40 cellular contexts compared by ENCODE assay signal in genomic region chr9:117296453-117296852, GRCh38.
"Had no signal": no experiment of that assay in that cellular context is flagged by ENCODE, and none has a peak within 500 bp of the region (broad histone marks: within the 10 kb centered on the region; RNA-seq: fewer than 3 reads in every experiment).

No MANE protein-coding gene starts in this region.

- H3K27ac Mint-ChIP-seq: activated CD4-positive, alpha-beta memory T cell treated with anti-CD3 and anti-CD28 coated beads, Interleukin-2, amount 10 ng/mL, durations not matched to agents 7 days and 5 days; activated CD4-positive, alpha-beta T cell treated with anti-CD3 and anti-CD28 coated beads for 36 hours; activated CD4-positive, alpha-beta T cell treated with anti-CD3 and anti-CD28 coated beads, Interleukin-2, amount 10 ng/mL, durations not matched to agents 7 days and 5 days; activated CD8-positive, alpha-beta memory T cell treated with anti-CD3 and anti-CD28 coated beads, Interleukin-2, amount 10 ng/mL, durations not matched to agents 7 days and 5 days; activated CD8-positive, alpha-beta T cell treated with anti-CD3 and anti-CD28 coated beads, Interleukin-2, amount 10 ng/mL, durations not matched to agents 7 days and 5 days; activated naive CD4-positive, alpha-beta T cell treated with anti-CD3 and anti-CD28 coated beads, Interleukin-2, amount 10 ng/mL, durations not matched to agents 7 days and 5 days; activated naive CD4-positive, alpha-beta T cell treated with anti-CD3 and anti-CD28 coated beads, Interleukin-2, amount 50 U/mL, for 24 hours; activated naive CD8-positive, alpha-beta T cell; activated naive CD8-positive, alpha-beta T cell treated with anti-CD3 and anti-CD28 coated beads, Interleukin-2, amount 10 ng/mL, durations not matched to agents 7 days and 5 days; activated naive CD8-positive, alpha-beta T cell treated with anti-CD3 and anti-CD28 coated beads, Interleukin-2, amount 50 U/mL, for 24 hours; activated T-cell treated with anti-CD3 and anti-CD28 coated beads, Interleukin-2, amount 50 U/mL, for 24 hours; activated T-helper 2 cell treated with anti-CD3 and anti-CD28 coated beads, Interferon-gamma antibody, Interleukin-2, Interleukin-4, amounts not matched to agents 10 μg/mL and 5 μg/mL and 100 μg/mL, durations not matched to agents 14 hours and 24 hours and 36 hours; brain; T-helper 1 cell treated with Interleukin-12 subunit alpha and Interleukin-12 subunit beta and Interleukin-4 antibody, amounts not matched to agents 30 μg/mL and 1 μg/mL, for 36 hours; T-helper 2 cell treated with Interferon-gamma antibody and Interleukin-4, amounts not matched to agents 5 μg/mL and 100 μg/mL, for 36 hours; WTC11 had no signal

- ATAC-seq: activated CD4-positive, alpha-beta T cell treated with anti-CD3 and anti-CD28 coated beads for 36 hours; activated CD4-positive, CD25-positive, alpha-beta regulatory T cell treated with anti-CD3 and anti-CD28 coated beads, Interleukin-2, amount 50 U/mL, for 24 hours; activated CD8-positive, alpha-beta memory T cell treated with anti-CD3 and anti-CD28 coated beads, Interleukin-2, amount 10 ng/mL, durations not matched to agents 7 days and 5 days; activated CD8-positive, alpha-beta T cell treated with anti-CD3 and anti-CD28 coated beads, Interleukin-2, amount 10 ng/mL, durations not matched to agents 7 days and 5 days; activated naive CD8-positive, alpha-beta T cell treated with anti-CD3 and anti-CD28 coated beads, Interleukin-2, amount 50 U/mL, for 24 hours; WTC11 had no signal

- H3K27me3 ChIP-seq: ascending aorta, cardiac muscle cell had no signal

- DNase-seq: activated CD4-positive, alpha-beta memory T cell treated with anti-CD3 and anti-CD28 coated beads, Interleukin-2, amount 10 ng/mL, durations not matched to agents 7 days and 5 days; activated CD4-positive, alpha-beta T cell treated with anti-CD3 and anti-CD28 coated beads for 1 hour; activated CD4-positive, alpha-beta T cell treated with anti-CD3 and anti-CD28 coated beads for 36 hours; activated CD4-positive, alpha-beta T cell treated with anti-CD3 and anti-CD28 coated beads for 48 hours; activated CD4-positive, alpha-beta T cell treated with anti-CD3 and anti-CD28 coated beads, Interleukin-2, amount 10 ng/mL, durations not matched to agents 7 days and 5 days; activated CD4-positive, alpha-beta T cell treated with anti-CD3 and anti-CD28 coated beads, Interleukin-2, amount 50 U/mL, for 48 hours; activated CD4-positive, CD25-positive, alpha-beta regulatory T cell; activated CD8-positive, alpha-beta memory T cell treated with anti-CD3 and anti-CD28 coated beads for 24 hours; activated CD8-positive, alpha-beta memory T cell treated with anti-CD3 and anti-CD28 coated beads, Interleukin-2, amount 10 ng/mL, durations not matched to agents 7 days and 5 days; activated CD8-positive, alpha-beta memory T cell treated with anti-CD3 and anti-CD28 coated beads, Interleukin-2, amount 50 U/mL, for 48 hours; activated CD8-positive, alpha-beta T cell treated with anti-CD3 and anti-CD28 coated beads, Interleukin-2, amount 10 ng/mL, durations not matched to agents 7 days and 5 days; activated effector memory CD4-positive, alpha-beta T cell treated with Interleukin-2 at 50 U/mL for 16 hours; activated gamma-delta T cell; activated naive CD4-positive, alpha-beta T cell treated with anti-CD3 and anti-CD28 coated beads, Interleukin-2, amount 10 ng/mL, durations not matched to agents 7 days and 5 days; activated naive CD4-positive, alpha-beta T cell treated with Interleukin-2 at 50 U/mL for 16 hours; activated naive CD8-positive, alpha-beta T cell treated with anti-CD3 and anti-CD28 coated beads, Interleukin-2, amount 10 ng/mL, durations not matched to agents 7 days and 5 days; activated naive CD8-positive, alpha-beta T cell treated with anti-CD3 and anti-CD28 coated beads, Interleukin-2, amount 50 U/mL, for 24 hours; activated T-cell treated with anti-CD3 and anti-CD28 coated beads, Interleukin-2, amount 50 U/mL, for 24 hours; activated T-cell treated with anti-CD3 and anti-CD28 coated beads, Interleukin-2, amount 50 U/mL, for 48 hours; amygdala; anterior cingulate cortex; caudate nucleus; cerebellar nuclear complex; T-helper 1 cell; T-helper 2 cell; T-helper 9 cell had no signal

- H3K4me3 ChIP-seq: ascending aorta, cardiac muscle cell had no signal

- H3K9me3 ChIP-seq: ascending aorta had no signal

- FAIRE-seq: bronchial epithelial cell, TTC549 had no signal

- H3K27ac ChIP-seq: ascending aorta, cardiac muscle cell, VCaP had no signal

- H3K4me3 Mint-ChIP-seq: activated CD4-positive, alpha-beta memory T cell treated with anti-CD3 and anti-CD28 coated beads, Interleukin-2, amount 10 ng/mL, durations not matched to agents 7 days and 5 days; activated CD4-positive, alpha-beta T cell treated with anti-CD3 and anti-CD28 coated beads for 36 hours; activated CD4-positive, alpha-beta T cell treated with anti-CD3 and anti-CD28 coated beads, Interleukin-2, amount 10 ng/mL, durations not matched to agents 7 days and 5 days; activated CD8-positive, alpha-beta memory T cell treated with anti-CD3 and anti-CD28 coated beads, Interleukin-2, amount 10 ng/mL, durations not matched to agents 7 days and 5 days; activated CD8-positive, alpha-beta T cell treated with anti-CD3 and anti-CD28 coated beads, Interleukin-2, amount 10 ng/mL, durations not matched to agents 7 days and 5 days; activated naive CD4-positive, alpha-beta T cell treated with anti-CD3 and anti-CD28 coated beads, Interleukin-2, amount 10 ng/mL, durations not matched to agents 7 days and 5 days; activated naive CD4-positive, alpha-beta T cell treated with anti-CD3 and anti-CD28 coated beads, Interleukin-2, amount 50 U/mL, for 24 hours; activated naive CD8-positive, alpha-beta T cell; activated naive CD8-positive, alpha-beta T cell treated with anti-CD3 and anti-CD28 coated beads, Interleukin-2, amount 10 ng/mL, durations not matched to agents 7 days and 5 days; activated naive CD8-positive, alpha-beta T cell treated with anti-CD3 and anti-CD28 coated beads, Interleukin-2, amount 50 U/mL, for 24 hours; activated T-cell treated with anti-CD3 and anti-CD28 coated beads, Interleukin-2, amount 50 U/mL, for 24 hours; brain; central memory CD8-positive, alpha-beta T cell; T-helper 1 cell treated with Interleukin-12 subunit alpha and Interleukin-12 subunit beta and Interleukin-4 antibody, amounts not matched to agents 30 μg/mL and 1 μg/mL, for 36 hours; T-helper 2 cell treated with Interferon-gamma antibody and Interleukin-4, amounts not matched to agents 5 μg/mL and 100 μg/mL, for 36 hours; WTC11 had no signal

- H3K4me1 Mint-ChIP-seq: activated CD4-positive, alpha-beta memory T cell treated with anti-CD3 and anti-CD28 coated beads, Interleukin-2, amount 10 ng/mL, durations not matched to agents 7 days and 5 days; activated CD4-positive, alpha-beta T cell treated with anti-CD3 and anti-CD28 coated beads for 36 hours; activated CD4-positive, alpha-beta T cell treated with anti-CD3 and anti-CD28 coated beads, Interleukin-2, amount 10 ng/mL, durations not matched to agents 7 days and 5 days; activated CD8-positive, alpha-beta memory T cell treated with anti-CD3 and anti-CD28 coated beads, Interleukin-2, amount 10 ng/mL, durations not matched to agents 7 days and 5 days; activated naive CD4-positive, alpha-beta T cell treated with anti-CD3 and anti-CD28 coated beads, Interleukin-2, amount 10 ng/mL, durations not matched to agents 7 days and 5 days; activated naive CD4-positive, alpha-beta T cell treated with anti-CD3 and anti-CD28 coated beads, Interleukin-2, amount 50 U/mL, for 24 hours; activated naive CD8-positive, alpha-beta T cell treated with anti-CD3 and anti-CD28 coated beads, Interleukin-2, amount 10 ng/mL, durations not matched to agents 7 days and 5 days; activated naive CD8-positive, alpha-beta T cell treated with anti-CD3 and anti-CD28 coated beads, Interleukin-2, amount 50 U/mL, for 24 hours; central memory CD8-positive, alpha-beta T cell had no signal

- H3K36me3 Mint-ChIP-seq: activated CD8-positive, alpha-beta memory T cell treated with anti-CD3 and anti-CD28 coated beads, Interleukin-2, amount 10 ng/mL, durations not matched to agents 7 days and 5 days; activated naive CD4-positive, alpha-beta T cell treated with anti-CD3 and anti-CD28 coated beads, Interleukin-2, amount 10 ng/mL, durations not matched to agents 7 days and 5 days; activated naive CD4-positive, alpha-beta T cell treated with anti-CD3 and anti-CD28 coated beads, Interleukin-2, amount 50 U/mL, for 24 hours; activated naive CD8-positive, alpha-beta T cell; activated naive CD8-positive, alpha-beta T cell treated with anti-CD3 and anti-CD28 coated beads, Interleukin-2, amount 10 ng/mL, durations not matched to agents 7 days and 5 days; brain; WTC11 had no signal

- H3K27me3 Mint-ChIP-seq: activated CD4-positive, alpha-beta memory T cell treated with anti-CD3 and anti-CD28 coated beads, Interleukin-2, amount 10 ng/mL, durations not matched to agents 7 days and 5 days; activated CD4-positive, alpha-beta T cell treated with anti-CD3 and anti-CD28 coated beads for 36 hours; activated CD4-positive, alpha-beta T cell treated with anti-CD3 and anti-CD28 coated beads, Interleukin-2, amount 10 ng/mL, durations not matched to agents 7 days and 5 days; activated CD8-positive, alpha-beta memory T cell treated with anti-CD3 and anti-CD28 coated beads, Interleukin-2, amount 10 ng/mL, durations not matched to agents 7 days and 5 days; activated naive CD4-positive, alpha-beta T cell treated with anti-CD3 and anti-CD28 coated beads, Interleukin-2, amount 10 ng/mL, durations not matched to agents 7 days and 5 days; activated naive CD8-positive, alpha-beta T cell treated with anti-CD3 and anti-CD28 coated beads, Interleukin-2, amount 10 ng/mL, durations not matched to agents 7 days and 5 days; activated naive CD8-positive, alpha-beta T cell treated with anti-CD3 and anti-CD28 coated beads, Interleukin-2, amount 50 U/mL, for 24 hours; activated T-cell treated with anti-CD3 and anti-CD28 coated beads, Interleukin-2, amount 50 U/mL, for 24 hours; central memory CD8-positive, alpha-beta T cell had no signal

- H3K36me3 ChIP-seq: ascending aorta, cardiac muscle cell had no signal

- H3K9me3 Mint-ChIP-seq: activated T-cell treated with anti-CD3 and anti-CD28 coated beads, Interleukin-2, amount 50 U/mL, for 24 hours; brain; T-helper 2 cell treated with Interferon-gamma antibody and Interleukin-4, amounts not matched to agents 5 μg/mL and 100 μg/mL, for 36 hours; WTC11 had no signal
